Comparison of ENCODE assay signal across 15 cellular contexts in the genomic region with DNA sequence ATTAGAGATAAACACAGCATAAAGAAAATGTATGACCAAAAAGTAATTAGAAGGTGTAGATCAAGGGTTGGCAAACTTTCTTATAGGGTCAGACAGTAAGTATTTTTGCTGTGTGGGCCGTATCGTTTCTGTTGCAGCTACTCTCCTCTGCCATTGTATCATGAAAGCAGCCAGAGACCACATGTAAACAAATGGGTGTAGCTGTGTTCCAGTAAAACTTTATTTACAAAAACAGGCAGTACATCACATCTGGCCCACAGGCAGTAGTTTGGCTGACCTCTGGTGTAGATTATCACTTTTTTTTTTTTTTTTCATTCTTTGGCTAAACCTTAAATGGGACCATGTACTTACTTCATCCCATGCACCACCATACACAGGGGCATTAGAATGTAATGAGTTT.
"Had no signal": no experiment of that assay in that cellular context is flagged by ENCODE, and none has a peak within 500 bp of the region (broad histone marks: within the 10 kb centered on the region; RNA-seq: fewer than 3 reads in every experiment).

No MANE protein-coding gene starts in this region.

- ATAC-seq: body of pancreas, left ventricle myocardium superior, right cardiac atrium had no signal

- H3K4me3 ChIP-seq: body of pancreas, transverse colon had no signal

- H3K9me3 ChIP-seq: body of pancreas, neutrophil, transverse colon had no signal

- H3K27ac ChIP-seq: body of pancreas had no signal

- H3K27me3 ChIP-seq: body of pancreas, neutrophil, transverse colon had no signal

- DNase-seq: activated CD4-positive, alpha-beta T cell treated with anti-CD3 and anti-CD28 coated beads for 1 hour; activated CD8-positive, alpha-beta memory T cell treated with anti-CD3 and anti-CD28 coated beads for 24 hours; activated gamma-delta T cell; amniotic stem cell; body of pancreas; cerebellar nuclear complex; dermis blood vessel endothelial cell; hippocampal formation; left ventricle myocardium superior; mesendoderm; right cardiac atrium; SHP77 treated with DMSO at 0.1 percent for 48 hours; small intestine; transverse colon had no signal
